ENCODE assay signal across 2 cellular contexts in the genomic region with DNA sequence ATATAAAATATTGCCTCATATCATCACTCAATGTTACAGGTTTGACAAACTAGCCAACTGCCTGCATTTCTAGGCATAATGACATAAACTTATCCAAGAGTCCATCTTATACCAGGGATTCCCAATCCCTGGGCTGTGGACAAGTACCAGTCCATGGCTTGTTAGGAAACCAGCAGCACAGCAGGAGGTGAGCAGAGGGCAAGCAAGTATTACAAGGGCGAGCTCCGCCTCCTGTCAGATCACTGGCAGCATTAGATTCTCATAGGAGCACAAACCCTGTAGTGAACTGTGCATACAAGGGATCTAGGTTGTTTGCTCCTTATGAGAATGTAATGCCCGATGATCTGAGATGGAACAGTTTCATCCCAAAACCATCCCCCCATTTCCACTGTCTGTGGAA.
TF ChIP-seq lines count a peak whose summit lies in the region.

No MANE protein-coding gene starts in this region.

TF ChIP-seq in GM23338, 12 proteins besides CTCF, POLR2A, EP300 and RAD21:
- TF ChIP-seq CREB1 (CRISPR knock-in tag; IDR thresholded peaks at IDR 0.05; ENCODE audit: low read depth) (no peak), ZNF114 (CRISPR knock-in tag; IDR thresholded peaks at IDR 0.05) (no peak), STAT1 (IDR thresholded peaks at IDR 0.05; ENCODE audit: unreplicated experiment) (no peak), EZH2 (IDR thresholded peaks at IDR 0.05; ENCODE audit: low read depth, unreplicated experiment) (no peak), ZNF331 (CRISPR knock-in tag; IDR thresholded peaks at IDR 0.05; ENCODE audit: low read depth) (no peak), POLR2AphosphoS5 (IDR thresholded peaks at IDR 0.05; ENCODE audit: low read depth) (no peak), NANOG (IDR thresholded peaks at IDR 0.05; ENCODE audit: borderline replicate concordance) (no peak)
- TF ChIP-seq, protein P1, sequence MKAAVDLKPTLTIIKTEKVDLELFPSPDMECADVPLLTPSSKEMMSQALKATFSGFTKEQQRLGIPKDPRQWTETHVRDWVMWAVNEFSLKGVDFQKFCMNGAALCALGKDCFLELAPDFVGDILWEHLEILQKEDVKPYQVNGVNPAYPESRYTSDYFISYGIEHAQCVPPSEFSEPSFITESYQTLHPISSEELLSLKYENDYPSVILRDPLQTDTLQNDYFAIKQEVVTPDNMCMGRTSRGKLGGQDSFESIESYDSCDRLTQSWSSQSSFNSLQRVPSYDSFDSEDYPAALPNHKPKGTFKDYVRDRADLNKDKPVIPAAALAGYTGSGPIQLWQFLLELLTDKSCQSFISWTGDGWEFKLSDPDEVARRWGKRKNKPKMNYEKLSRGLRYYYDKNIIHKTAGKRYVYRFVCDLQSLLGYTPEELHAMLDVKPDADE (IDR thresholded peaks at IDR 0.05) = no peak
- TF ChIP-seq, protein P2, sequence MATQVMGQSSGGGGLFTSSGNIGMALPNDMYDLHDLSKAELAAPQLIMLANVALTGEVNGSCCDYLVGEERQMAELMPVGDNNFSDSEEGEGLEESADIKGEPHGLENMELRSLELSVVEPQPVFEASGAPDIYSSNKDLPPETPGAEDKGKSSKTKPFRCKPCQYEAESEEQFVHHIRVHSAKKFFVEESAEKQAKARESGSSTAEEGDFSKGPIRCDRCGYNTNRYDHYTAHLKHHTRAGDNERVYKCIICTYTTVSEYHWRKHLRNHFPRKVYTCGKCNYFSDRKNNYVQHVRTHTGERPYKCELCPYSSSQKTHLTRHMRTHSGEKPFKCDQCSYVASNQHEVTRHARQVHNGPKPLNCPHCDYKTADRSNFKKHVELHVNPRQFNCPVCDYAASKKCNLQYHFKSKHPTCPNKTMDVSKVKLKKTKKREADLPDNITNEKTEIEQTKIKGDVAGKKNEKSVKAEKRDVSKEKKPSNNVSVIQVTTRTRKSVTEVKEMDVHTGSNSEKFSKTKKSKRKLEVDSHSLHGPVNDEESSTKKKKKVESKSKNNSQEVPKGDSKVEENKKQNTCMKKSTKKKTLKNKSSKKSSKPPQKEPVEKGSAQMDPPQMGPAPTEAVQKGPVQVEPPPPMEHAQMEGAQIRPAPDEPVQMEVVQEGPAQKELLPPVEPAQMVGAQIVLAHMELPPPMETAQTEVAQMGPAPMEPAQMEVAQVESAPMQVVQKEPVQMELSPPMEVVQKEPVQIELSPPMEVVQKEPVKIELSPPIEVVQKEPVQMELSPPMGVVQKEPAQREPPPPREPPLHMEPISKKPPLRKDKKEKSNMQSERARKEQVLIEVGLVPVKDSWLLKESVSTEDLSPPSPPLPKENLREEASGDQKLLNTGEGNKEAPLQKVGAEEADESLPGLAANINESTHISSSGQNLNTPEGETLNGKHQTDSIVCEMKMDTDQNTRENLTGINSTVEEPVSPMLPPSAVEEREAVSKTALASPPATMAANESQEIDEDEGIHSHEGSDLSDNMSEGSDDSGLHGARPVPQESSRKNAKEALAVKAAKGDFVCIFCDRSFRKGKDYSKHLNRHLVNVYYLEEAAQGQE (IDR thresholded peaks at IDR 0.05; ENCODE audit: unreplicated experiment) = no peak
- TF ChIP-seq, protein P3, sequence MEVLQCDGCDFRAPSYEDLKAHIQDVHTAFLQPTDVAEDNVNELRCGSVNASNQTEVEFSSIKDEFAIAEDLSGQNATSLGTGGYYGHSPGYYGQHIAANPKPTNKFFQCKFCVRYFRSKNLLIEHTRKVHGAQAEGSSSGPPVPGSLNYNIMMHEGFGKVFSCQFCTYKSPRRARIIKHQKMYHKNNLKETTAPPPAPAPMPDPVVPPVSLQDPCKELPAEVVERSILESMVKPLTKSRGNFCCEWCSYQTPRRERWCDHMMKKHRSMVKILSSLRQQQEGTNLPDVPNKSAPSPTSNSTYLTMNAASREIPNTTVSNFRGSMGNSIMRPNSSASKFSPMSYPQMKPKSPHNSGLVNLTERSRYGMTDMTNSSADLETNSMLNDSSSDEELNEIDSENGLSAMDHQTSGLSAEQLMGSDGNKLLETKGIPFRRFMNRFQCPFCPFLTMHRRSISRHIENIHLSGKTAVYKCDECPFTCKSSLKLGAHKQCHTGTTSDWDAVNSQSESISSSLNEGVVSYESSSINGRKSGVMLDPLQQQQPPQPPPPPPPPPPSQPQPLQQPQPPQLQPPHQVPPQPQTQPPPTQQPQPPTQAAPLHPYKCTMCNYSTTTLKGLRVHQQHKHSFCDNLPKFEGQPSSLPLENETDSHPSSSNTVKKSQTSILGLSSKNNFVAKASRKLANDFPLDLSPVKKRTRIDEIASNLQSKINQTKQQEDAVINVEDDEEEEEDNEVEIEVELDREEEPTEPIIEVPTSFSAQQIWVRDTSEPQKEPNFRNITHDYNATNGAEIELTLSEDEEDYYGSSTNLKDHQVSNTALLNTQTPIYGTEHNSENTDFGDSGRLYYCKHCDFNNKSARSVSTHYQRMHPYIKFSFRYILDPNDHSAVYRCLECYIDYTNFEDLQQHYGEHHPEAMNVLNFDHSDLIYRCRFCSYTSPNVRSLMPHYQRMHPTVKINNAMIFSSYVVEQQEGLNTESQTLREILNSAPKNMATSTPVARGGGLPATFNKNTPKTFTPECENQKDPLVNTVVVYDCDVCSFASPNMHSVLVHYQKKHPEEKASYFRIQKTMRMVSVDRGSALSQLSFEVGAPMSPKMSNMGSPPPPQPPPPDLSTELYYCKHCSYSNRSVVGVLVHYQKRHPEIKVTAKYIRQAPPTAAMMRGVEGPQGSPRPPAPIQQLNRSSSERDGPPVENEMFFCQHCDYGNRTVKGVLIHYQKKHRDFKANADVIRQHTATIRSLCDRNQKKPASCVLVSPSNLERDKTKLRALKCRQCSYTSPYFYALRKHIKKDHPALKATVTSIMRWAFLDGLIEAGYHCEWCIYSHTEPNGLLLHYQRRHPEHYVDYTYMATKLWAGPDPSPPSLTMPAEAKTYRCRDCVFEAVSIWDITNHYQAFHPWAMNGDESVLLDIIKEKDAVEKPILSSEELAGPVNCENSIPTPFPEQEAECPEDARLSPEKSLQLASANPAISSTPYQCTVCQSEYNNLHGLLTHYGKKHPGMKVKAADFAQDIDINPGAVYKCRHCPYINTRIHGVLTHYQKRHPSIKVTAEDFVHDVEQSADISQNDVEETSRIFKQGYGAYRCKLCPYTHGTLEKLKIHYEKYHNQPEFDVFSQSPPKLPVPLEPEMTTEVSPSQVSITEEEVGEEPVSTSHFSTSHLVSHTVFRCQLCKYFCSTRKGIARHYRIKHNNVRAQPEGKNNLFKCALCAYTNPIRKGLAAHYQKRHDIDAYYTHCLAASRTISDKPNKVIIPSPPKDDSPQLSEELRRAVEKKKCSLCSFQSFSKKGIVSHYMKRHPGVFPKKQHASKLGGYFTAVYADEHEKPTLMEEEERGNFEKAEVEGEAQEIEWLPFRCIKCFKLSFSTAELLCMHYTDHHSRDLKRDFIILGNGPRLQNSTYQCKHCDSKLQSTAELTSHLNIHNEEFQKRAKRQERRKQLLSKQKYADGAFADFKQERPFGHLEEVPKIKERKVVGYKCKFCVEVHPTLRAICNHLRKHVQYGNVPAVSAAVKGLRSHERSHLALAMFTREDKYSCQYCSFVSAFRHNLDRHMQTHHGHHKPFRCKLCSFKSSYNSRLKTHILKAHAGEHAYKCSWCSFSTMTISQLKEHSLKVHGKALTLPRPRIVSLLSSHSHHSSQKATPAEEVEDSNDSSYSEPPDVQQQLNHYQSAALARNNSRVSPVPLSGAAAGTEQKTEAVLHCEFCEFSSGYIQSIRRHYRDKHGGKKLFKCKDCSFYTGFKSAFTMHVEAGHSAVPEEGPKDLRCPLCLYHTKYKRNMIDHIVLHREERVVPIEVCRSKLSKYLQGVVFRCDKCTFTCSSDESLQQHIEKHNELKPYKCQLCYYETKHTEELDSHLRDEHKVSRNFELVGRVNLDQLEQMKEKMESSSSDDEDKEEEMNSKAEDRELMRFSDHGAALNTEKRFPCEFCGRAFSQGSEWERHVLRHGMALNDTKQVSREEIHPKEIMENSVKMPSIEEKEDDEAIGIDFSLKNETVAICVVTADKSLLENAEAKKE (CRISPR knock-in tag; IDR thresholded peaks at IDR 0.05) = no peak

TF ChIP-seq in H1, 55 proteins besides CTCF, POLR2A, EP300 and RAD21:
- TF ChIP-seq SP1 (IDR thresholded peaks at IDR 0.05; ENCODE audit: low read depth, low read length) = no peak
- TF ChIP-seq, protein P4, sequence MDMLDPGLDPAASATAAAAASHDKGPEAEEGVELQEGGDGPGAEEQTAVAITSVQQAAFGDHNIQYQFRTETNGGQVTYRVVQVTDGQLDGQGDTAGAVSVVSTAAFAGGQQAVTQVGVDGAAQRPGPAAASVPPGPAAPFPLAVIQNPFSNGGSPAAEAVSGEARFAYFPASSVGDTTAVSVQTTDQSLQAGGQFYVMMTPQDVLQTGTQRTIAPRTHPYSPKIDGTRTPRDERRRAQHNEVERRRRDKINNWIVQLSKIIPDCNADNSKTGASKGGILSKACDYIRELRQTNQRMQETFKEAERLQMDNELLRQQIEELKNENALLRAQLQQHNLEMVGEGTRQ (IDR thresholded peaks at IDR 0.05; ENCODE audit: low read length) = no peak
- TF ChIP-seq, protein P5, sequence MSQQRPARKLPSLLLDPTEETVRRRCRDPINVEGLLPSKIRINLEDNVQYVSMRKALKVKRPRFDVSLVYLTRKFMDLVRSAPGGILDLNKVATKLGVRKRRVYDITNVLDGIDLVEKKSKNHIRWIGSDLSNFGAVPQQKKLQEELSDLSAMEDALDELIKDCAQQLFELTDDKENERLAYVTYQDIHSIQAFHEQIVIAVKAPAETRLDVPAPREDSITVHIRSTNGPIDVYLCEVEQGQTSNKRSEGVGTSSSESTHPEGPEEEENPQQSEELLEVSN (IDR thresholded peaks at IDR 0.05) = no peak
- TF ChIP-seq KDM5A (IDR thresholded peaks at IDR 0.05; ENCODE audit: low read length) = no peak
- TF ChIP-seq RXRA (IDR thresholded peaks at IDR 0.05; ENCODE audit: insufficient read depth, low read depth, low read length) = no peak
- TF ChIP-seq CEBPB (IDR thresholded peaks at IDR 0.05; ENCODE audit: low read depth, low read length) = no peak
- no peak for TF ChIP-seq TAF7 (optimal IDR thresholded peaks at IDR 0.05; ENCODE audit: borderline replicate concordance, low read depth, low read length)
- no peak for TF ChIP-seq SUZ12 (IDR thresholded peaks at IDR 0.05; ENCODE audit: low read length)
